Comparison of ENCODE assay signal across 17 cellular contexts in genomic region chr7:25614415-25614814, GRCh38.
DNase-seq lines count a peak whose midpoint lies in the region; ATAC-seq and TF ChIP-seq lines count a peak whose summit lies in the region.
"Had no signal": no experiment of that assay in that cellular context is flagged by ENCODE, and none has a peak within 500 bp of the region (broad histone marks: within the 10 kb centered on the region; RNA-seq: fewer than 3 reads in every experiment).

No MANE protein-coding gene starts in this region.

- no peak overlapping the region for H2AFZ ChIP-seq in H9 (ENCODE audit: low read length)

- no peak overlapping the region for H4K5ac ChIP-seq in H9 (ENCODE audit: insufficient read length, low read depth, low read length)

- H3K4me1 Mint-ChIP-seq in osteocyte (ENCODE audit: unreplicated experiment) (peaks cover 75% of the 10 kb centered on the region), H9 (no peaks in the 10 kb centered on the region)
- H3K4me1 Mint-ChIP-seq: GM23338 had no signal

- H3K9ac ChIP-seq in BLaER1 treated with 17β-estradiol and CSF1 and Interleukin-3, amounts not matched to agents 10 nM and 100 nM = peak overlapping the region in 6 of 11 experiments; percentile 2 to 40 (median 22); a peak in 3 of 22 replicates
- no peak overlapping the region for H3K9ac ChIP-seq in H9 (ENCODE audit: extremely low read depth, insufficient read length, low read length)

- H4K91ac ChIP-seq in H9 (ENCODE audit: insufficient read length, low read depth, low read length) = no peak overlapping the region

- peak overlapping the region in 2 of 10 experiments; percentile 8; a peak in 1 of 20 replicates for H3K4me3 ChIP-seq in BLaER1 treated with 17β-estradiol and CSF1 and Interleukin-3, amounts not matched to agents 10 nM and 100 nM
- H3K4me3 ChIP-seq in adrenal gland = no peak overlapping the region
- H3K4me3 ChIP-seq: A549, GM23338 had no signal

- no peak overlapping the region for H3T11ph ChIP-seq in H9 (ENCODE audit: low read length)

- DNase-seq in adrenal gland (no peak), left cardiac atrium (no peak), osteocyte (ENCODE audit: extremely low spot score, unreplicated experiment) (no peak), midbrain (lab: John Stamatoyannopoulos, UW) (no peak), H9 (no peak), left colon (no peak), anterior cingulate cortex (lab: John Stamatoyannopoulos, UW) (no peak)
- DNase-seq: CD4-positive, CD25-positive, alpha-beta regulatory T cell; HFFc6; NCI-H1105; NCI-H187; NCI-H2171; NCI-H510A treated with DMSO at 0.1 percent for 48 hours had no signal

- no peaks in the 10 kb centered on the region for H3K79me1 ChIP-seq in H9 (ENCODE audit: insufficient read depth, low read depth, low read length, poor library complexity, severe bottlenecking)

- no peaks in the 10 kb centered on the region for H3K79me2 ChIP-seq in H9 (ENCODE audit: insufficient read depth, low read length)

- no peak overlapping the region for H3K4me3 Mint-ChIP-seq in osteocyte (ENCODE audit: unreplicated experiment)
- no peak overlapping the region; a peak in 1 of 5 replicates for H3K4me3 Mint-ChIP-seq in H9
- H3K4me3 Mint-ChIP-seq: CD4-positive, CD25-positive, alpha-beta regulatory T cell; GM23338; HFFc6 had no signal

- H3K36me3 Mint-ChIP-seq in osteocyte (ENCODE audit: unreplicated experiment) (peaks cover 3% of the 10 kb centered on the region), H9 (ENCODE audit: insufficient read depth in 1 of 3, low read depth in 3 of 3) (peaks cover 0 to 11% (median 0%) of the 10 kb centered on the region in 3 experiments; a peak in 4 of 7 replicates)
- H3K36me3 Mint-ChIP-seq: CD4-positive, CD25-positive, alpha-beta regulatory T cell had no signal

- no peak overlapping the region for H3K56ac ChIP-seq in H9 (ENCODE audit: insufficient read length, low read depth, low read length)

- no peak overlapping the region for H2BK12ac ChIP-seq in H9 (ENCODE audit: insufficient read length, low read depth, low read length)

- no peak for TF ChIP-seq CTCF in adrenal gland (IDR thresholded peaks at IDR 0.05)
- no peak for TF ChIP-seq CTCF in osteocyte (IDR thresholded peaks at IDR 0.05)
- TF ChIP-seq CTCF in H9 (conservative IDR thresholded peaks at IDR 0.05) = no peak

- H2BK120ac ChIP-seq in H9 (ENCODE audit: low read depth, low read length, poor library complexity, severe bottlenecking) = no peak overlapping the region

- H4K8ac ChIP-seq in H9 (replicated peaks; ENCODE audit: insufficient read length, low read depth, low read length) = no peak overlapping the region

- H3K14ac ChIP-seq in H9 (ENCODE audit: insufficient read depth, low read length) = no peak overlapping the region

- H3K4ac ChIP-seq in H9 (ENCODE audit: low read depth, low read length) = no peak overlapping the region

- WGBS in adrenal gland, 4 donors = 66 to 72% (median 68%) methylated on average over 3 of the region's 3 CpGs
- WGBS in H9 (ENCODE audit: extremely low coverage, insufficient read length, low lambda C conversion rate) = no CpG with 5 or more reads among the region's 3 CpGs

- H3K27me3 ChIP-seq in BLaER1 treated with 17β-estradiol and CSF1 and Interleukin-3, amounts not matched to agents 10 nM and 100 nM = no peaks in the 10 kb centered on the region
- H3K27me3 ChIP-seq in adrenal gland = no peaks in the 10 kb centered on the region
- H3K27me3 ChIP-seq in H9 (ENCODE audit: insufficient read depth, low read length) = no peaks in the 10 kb centered on the region

- peak; percentile 24 to 57 for ATAC-seq in left cardiac atrium
- ATAC-seq in left colon = no peak
- ATAC-seq: A549, GM23338, Panc1 had no signal

- no peaks in the 10 kb centered on the region for H3K9me3 Mint-ChIP-seq in osteocyte (ENCODE audit: unreplicated experiment)
- H3K9me3 Mint-ChIP-seq in H9 = peaks cover 5 to 13% of the 10 kb centered on the region in 2 experiments; a peak in 4 of 5 replicates

- H3K36me3 ChIP-seq in BLaER1 treated with 17β-estradiol and CSF1 and Interleukin-3, amounts not matched to agents 10 nM and 100 nM = peaks cover 0 to 9% (median 0%) of the 10 kb centered on the region in 11 experiments; a peak in 4 of 22 replicates
- H3K36me3 ChIP-seq in adrenal gland (replicated peaks in 1 of 2) = no peaks in the 10 kb centered on the region

- H3K23me2 ChIP-seq in H9 (ENCODE audit: insufficient read length, low read depth, low read length, poor library complexity, severe bottlenecking) = no peaks in the 10 kb centered on the region

- no peak overlapping the region for H2BK20ac ChIP-seq in H9 (ENCODE audit: low read depth, low read length, poor library complexity, severe bottlenecking)

- no peak overlapping the region for H2BK5ac ChIP-seq in H9 (ENCODE audit: insufficient read length, low read length)

- intact Hi-C loops in adrenal gland (cut with DNase I) = no loop called here
- intact Hi-C loops in left cardiac atrium (cut with DNase I) = no loop called here
- intact Hi-C loops in left colon (cut with DNase I, micrococcal nuclease) = no loop called here

- H3K23ac ChIP-seq in H9 (ENCODE audit: insufficient read length, low read depth, low read length) = no peak overlapping the region

- H4K20me1 ChIP-seq in BLaER1 treated with 17β-estradiol and CSF1 and Interleukin-3, amounts not matched to agents 10 nM and 100 nM = no peaks in the 10 kb centered on the region
- no peaks in the 10 kb centered on the region for H4K20me1 ChIP-seq in H9 (ENCODE audit: control insufficient read depth, insufficient read depth, insufficient read length)

- H3K27me3 Mint-ChIP-seq in osteocyte (ENCODE audit: unreplicated experiment) (no peaks in the 10 kb centered on the region), H9 (ENCODE audit: low read depth) (no peaks in the 10 kb centered on the region; the same call in 1 of the 2 replicates)

- peak overlapping the region; percentile 87 for H3K27ac Mint-ChIP-seq in osteocyte (ENCODE audit: unreplicated experiment)
- H3K27ac Mint-ChIP-seq in H9 = no peak overlapping the region
- H3K27ac Mint-ChIP-seq: CD4-positive, CD25-positive, alpha-beta regulatory T cell; GM23338; HFFc6 had no signal

- H3K27ac ChIP-seq in BLaER1 treated with 17β-estradiol and CSF1 and Interleukin-3, amounts not matched to agents 10 nM and 100 nM = peak overlapping the region in 8 of 11 experiments; percentile 8 to 68 (median 58); a peak in 14 of 22 replicates
- H3K27ac ChIP-seq in adrenal gland = peak overlapping the region in 3 of 5 donors; percentile 16 to 83 (median 27)
- no peak overlapping the region for H3K27ac ChIP-seq in H9 (ENCODE audit: insufficient read length, low read depth, low read length)
- H3K27ac ChIP-seq: A549 had no signal

- peaks cover 19 to 28% (median 23%) of the 10 kb centered on the region in 11 experiments for H3K9me3 ChIP-seq in BLaER1 treated with 17β-estradiol and CSF1 and Interleukin-3, amounts not matched to agents 10 nM and 100 nM (replicated peaks in 1 of 11)
- peaks cover 0 to 6% (median 0%) of the 10 kb centered on the region in 3 donors for H3K9me3 ChIP-seq in adrenal gland (replicated peaks in 1 of 3)
- H3K9me3 ChIP-seq in H9 (ENCODE audit: control insufficient read depth, low read depth, low read length) = no peaks in the 10 kb centered on the region
- H3K9me3 ChIP-seq: A549 had no signal

- peak overlapping the region; percentile 65 to 90 (median 83) for H3K4me2 ChIP-seq in BLaER1 treated with 17β-estradiol and CSF1 and Interleukin-3, amounts not matched to agents 10 nM and 100 nM
- H3K4me2 ChIP-seq in H9 (ENCODE audit: insufficient read depth, insufficient read length, low read length) = no peak overlapping the region
- H3K4me2 ChIP-seq: A549, GM23338 had no signal

- H3K18ac ChIP-seq in H9 (ENCODE audit: insufficient read length, low read depth, low read length) = no peak overlapping the region

- H3K4me1 ChIP-seq in BLaER1 treated with 17β-estradiol and CSF1 and Interleukin-3, amounts not matched to agents 10 nM and 100 nM = peaks cover 35 to 62% (median 52%) of the 10 kb centered on the region in 10 experiments
- peaks cover 0 to 25% of the 10 kb centered on the region in 2 donors for H3K4me1 ChIP-seq in adrenal gland (replicated peaks in 1 of 2)
- H3K4me1 ChIP-seq in H9 (ENCODE audit: insufficient read depth, low read length) = no peaks in the 10 kb centered on the region
- H3K4me1 ChIP-seq: A549 had no signal

- TF ChIP-seq POLR2A in adrenal gland (IDR thresholded peaks at IDR 0.05) = no peak

- no peak overlapping the region for H2BK15ac ChIP-seq in H9 (ENCODE audit: low read depth, low read length)

- no peak overlapping the region for H2AK5ac ChIP-seq in H9 (ENCODE audit: insufficient read length, low read length)
